ENCODE assay signal across 1 cellular context in the genomic region with DNA sequence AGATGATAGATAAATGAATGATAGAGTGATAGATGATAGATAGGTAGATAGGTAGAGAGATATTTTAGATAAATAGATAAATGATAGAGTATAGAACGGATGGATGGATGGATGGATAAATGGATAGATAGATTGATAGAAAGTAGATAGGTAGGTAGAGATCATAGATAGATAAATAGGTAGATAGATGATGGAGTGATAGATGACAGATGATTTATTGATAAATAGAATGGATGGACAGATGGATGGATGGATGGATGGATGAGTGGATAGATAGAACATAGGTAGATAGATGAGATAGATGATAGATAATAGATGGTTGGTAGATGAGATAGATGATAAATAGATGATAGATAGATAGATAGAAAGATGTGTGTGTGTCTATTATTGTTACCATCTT.
TF ChIP-seq lines count a peak whose summit lies in the region.

No MANE protein-coding gene starts in this region.

TF ChIP-seq in A549, 52 proteins besides CTCF, POLR2A, EP300 and RAD21 (continued from another document):
- TF ChIP-seq, protein P1, sequence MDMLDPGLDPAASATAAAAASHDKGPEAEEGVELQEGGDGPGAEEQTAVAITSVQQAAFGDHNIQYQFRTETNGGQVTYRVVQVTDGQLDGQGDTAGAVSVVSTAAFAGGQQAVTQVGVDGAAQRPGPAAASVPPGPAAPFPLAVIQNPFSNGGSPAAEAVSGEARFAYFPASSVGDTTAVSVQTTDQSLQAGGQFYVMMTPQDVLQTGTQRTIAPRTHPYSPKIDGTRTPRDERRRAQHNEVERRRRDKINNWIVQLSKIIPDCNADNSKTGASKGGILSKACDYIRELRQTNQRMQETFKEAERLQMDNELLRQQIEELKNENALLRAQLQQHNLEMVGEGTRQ (IDR thresholded peaks at IDR 0.05) = no peak
- TF ChIP-seq EHF (CRISPR knock-in tag; IDR thresholded peaks at IDR 0.05) = no peak
- no peak for TF ChIP-seq MYC (IDR thresholded peaks at IDR 0.05; ENCODE audit: borderline replicate concordance, low read length)
- no peak for TF ChIP-seq ZSCAN20 (CRISPR knock-in tag; IDR thresholded peaks at IDR 0.05)
- TF ChIP-seq HDAC2 (IDR thresholded peaks at IDR 0.05) = no peak
- no peak for TF ChIP-seq TP53 (CRISPR knock-in tag; IDR thresholded peaks at IDR 0.05)
- TF ChIP-seq, protein P2, sequence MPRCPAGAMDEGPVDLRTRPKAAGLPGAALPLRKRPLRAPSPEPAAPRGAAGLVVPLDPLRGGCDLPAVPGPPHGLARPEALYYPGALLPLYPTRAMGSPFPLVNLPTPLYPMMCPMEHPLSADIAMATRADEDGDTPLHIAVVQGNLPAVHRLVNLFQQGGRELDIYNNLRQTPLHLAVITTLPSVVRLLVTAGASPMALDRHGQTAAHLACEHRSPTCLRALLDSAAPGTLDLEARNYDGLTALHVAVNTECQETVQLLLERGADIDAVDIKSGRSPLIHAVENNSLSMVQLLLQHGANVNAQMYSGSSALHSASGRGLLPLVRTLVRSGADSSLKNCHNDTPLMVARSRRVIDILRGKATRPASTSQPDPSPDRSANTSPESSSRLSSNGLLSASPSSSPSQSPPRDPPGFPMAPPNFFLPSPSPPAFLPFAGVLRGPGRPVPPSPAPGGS (IDR thresholded peaks at IDR 0.05) = no peak
- TF ChIP-seq MAFK (IDR thresholded peaks at IDR 0.05; ENCODE audit: partially characterized antibody) = no peak
- no peak for TF ChIP-seq PHF8 (IDR thresholded peaks at IDR 0.05; ENCODE audit: borderline replicate concordance, low read depth)
